Comparison of ENCODE assay signal across 1 cellular context in the genomic region with DNA sequence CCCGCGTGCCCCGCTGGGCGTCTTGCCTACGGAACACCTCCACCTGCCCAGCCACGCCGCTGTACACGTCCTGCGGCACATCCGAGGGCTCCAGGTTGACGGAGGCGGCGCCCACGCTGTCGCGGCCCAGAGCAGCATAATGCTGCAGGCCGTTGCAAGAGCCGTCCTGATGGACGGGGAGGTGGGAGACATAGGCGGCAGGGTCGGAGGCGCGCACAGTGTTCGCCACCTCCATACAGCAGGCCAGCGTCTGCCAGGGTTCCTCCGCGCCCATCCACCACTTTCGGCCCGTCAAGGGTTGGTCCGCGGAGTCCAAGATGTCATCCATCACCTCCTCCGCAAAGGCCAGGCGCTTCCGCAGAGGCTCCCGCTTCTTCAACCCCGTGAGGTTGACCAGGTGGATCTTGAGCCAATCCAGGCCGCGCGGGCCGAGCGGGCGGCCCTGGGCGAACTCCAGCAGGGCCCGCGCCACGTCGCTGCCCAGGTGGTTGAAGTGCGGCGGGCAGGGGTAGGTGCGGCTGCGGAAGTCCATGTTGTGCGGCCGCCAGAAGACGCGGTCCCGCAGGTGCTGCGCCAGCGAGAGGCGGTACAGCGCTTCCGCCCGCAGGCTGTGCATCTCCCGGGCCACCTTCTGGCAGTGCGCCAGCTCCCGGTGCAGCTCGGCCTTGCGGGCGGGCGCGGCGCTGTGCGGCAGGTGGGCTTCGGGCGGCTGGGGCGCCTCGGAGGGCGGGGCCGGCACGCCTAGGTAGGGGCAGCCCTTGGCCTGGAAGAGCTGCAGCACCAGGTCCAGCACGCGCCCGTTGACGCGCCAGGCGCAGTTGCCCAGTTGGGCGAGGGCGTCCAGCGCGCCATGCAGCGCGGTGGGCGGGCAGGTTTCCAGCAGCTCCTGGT.
TF ChIP-seq lines count a peak whose summit lies in the region.

No MANE protein-coding gene starts in this region.

TF ChIP-seq in K562, 482 proteins besides CTCF, POLR2A, EP300 and RAD21 (continued from another document):
- TF ChIP-seq, protein P1, sequence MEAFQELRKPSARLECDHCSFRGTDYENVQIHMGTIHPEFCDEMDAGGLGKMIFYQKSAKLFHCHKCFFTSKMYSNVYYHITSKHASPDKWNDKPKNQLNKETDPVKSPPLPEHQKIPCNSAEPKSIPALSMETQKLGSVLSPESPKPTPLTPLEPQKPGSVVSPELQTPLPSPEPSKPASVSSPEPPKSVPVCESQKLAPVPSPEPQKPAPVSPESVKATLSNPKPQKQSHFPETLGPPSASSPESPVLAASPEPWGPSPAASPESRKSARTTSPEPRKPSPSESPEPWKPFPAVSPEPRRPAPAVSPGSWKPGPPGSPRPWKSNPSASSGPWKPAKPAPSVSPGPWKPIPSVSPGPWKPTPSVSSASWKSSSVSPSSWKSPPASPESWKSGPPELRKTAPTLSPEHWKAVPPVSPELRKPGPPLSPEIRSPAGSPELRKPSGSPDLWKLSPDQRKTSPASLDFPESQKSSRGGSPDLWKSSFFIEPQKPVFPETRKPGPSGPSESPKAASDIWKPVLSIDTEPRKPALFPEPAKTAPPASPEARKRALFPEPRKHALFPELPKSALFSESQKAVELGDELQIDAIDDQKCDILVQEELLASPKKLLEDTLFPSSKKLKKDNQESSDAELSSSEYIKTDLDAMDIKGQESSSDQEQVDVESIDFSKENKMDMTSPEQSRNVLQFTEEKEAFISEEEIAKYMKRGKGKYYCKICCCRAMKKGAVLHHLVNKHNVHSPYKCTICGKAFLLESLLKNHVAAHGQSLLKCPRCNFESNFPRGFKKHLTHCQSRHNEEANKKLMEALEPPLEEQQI (IDR thresholded peaks at IDR 0.05) = 0 out of 2 replicates have a peak, but pooled peaks have one; percentile 43
- TF ChIP-seq, protein P2, sequence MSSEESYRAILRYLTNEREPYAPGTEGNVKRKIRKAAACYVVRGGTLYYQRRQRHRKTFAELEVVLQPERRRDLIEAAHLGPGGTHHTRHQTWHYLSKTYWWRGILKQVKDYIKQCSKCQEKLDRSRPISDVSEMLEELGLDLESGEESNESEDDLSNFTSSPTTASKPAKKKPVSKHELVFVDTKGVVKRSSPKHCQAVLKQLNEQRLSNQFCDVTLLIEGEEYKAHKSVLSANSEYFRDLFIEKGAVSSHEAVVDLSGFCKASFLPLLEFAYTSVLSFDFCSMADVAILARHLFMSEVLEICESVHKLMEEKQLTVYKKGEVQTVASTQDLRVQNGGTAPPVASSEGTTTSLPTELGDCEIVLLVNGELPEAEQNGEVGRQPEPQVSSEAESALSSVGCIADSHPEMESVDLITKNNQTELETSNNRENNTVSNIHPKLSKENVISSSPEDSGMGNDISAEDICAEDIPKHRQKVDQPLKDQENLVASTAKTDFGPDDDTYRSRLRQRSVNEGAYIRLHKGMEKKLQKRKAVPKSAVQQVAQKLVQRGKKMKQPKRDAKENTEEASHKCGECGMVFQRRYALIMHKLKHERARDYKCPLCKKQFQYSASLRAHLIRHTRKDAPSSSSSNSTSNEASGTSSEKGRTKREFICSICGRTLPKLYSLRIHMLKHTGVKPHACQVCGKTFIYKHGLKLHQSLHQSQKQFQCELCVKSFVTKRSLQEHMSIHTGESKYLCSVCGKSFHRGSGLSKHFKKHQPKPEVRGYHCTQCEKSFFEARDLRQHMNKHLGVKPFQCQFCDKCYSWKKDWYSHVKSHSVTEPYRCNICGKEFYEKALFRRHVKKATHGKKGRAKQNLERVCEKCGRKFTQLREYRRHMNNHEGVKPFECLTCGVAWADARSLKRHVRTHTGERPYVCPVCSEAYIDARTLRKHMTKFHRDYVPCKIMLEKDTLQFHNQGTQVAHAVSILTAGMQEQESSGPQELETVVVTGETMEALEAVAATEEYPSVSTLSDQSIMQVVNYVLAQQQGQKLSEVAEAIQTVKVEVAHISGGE (CRISPR knock-in tag; IDR thresholded peaks at IDR 0.05) = peak in 1 of 3 experiments; percentile 82; a peak in 2 of 6 replicates
